In the genomic region with DNA sequence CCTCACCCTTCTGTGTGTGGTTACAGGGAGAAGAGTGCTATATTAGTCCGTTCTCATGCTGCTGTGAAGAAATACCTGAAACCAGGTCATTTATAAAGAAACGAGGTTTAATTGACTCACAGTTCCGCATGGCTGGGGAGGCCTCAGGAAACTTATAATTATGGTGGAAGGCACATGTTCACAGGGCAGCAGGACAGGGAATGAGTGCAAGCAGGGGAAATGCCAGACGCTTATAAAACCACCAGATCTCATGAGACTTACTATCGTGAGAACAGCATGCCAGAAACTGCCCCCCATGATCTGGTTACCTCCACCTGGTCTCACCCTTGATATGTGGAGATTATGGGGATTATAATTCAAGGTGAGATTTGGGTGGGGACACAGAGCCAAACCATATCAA, we compare ENCODE assay signal across 10 cellular contexts. TPM values are rescaled to one million over a fixed set of nuclear protein-coding genes. Genes with fewer than 3 reads are reported as not detected.
DNase-seq lines count a peak whose midpoint lies in the region; ATAC-seq and TF ChIP-seq lines count a peak whose summit lies in the region.
"Not testable (repeated sequence)": the region's sequence is repeated elsewhere in the genome, so short reads cannot be mapped to it uniquely, and the experiment has no call there.
"Had no signal": no experiment of that assay in that cellular context is flagged by ENCODE, and none has a peak within 500 bp of the region (broad histone marks: within the 10 kb centered on the region; RNA-seq: fewer than 3 reads in every experiment).

No MANE protein-coding gene starts in this region.

- H3K27me3 Mint-ChIP-seq in HFFc6 (ENCODE audit: insufficient read depth); activated T-cell treated with anti-CD3 and anti-CD28 coated beads, Interleukin-2, amount 50 U/mL, for 24 hours; stimulated activated memory B cell treated with anti-CD40 and anti-IgM and Interleukin-4, amounts not matched to agents 10 μg/mL and 1 μg/mL and 100 μg/mL, for 72 hours: not testable (repeated sequence)

- H3K4me3 ChIP-seq in BJ (ENCODE audit: low read depth, low read length), result peak overlapping the region; percentile 98
- H3K4me3 ChIP-seq in OCI-LY3 (ENCODE audit: low read length), result peak overlapping the region; percentile 91
- not testable (repeated sequence) for H3K4me3 ChIP-seq in colonic mucosa
- peak overlapping the region; percentile 60 for H3K4me3 ChIP-seq in cardiac muscle cell
- H3K4me3 ChIP-seq in muscle layer of colon (ENCODE audit: low read depth in 1 of 2, low read length in 2 of 2), result peak overlapping the region; percentile 71 to 86

- peak overlapping the region; percentile 89 for H3K27ac Mint-ChIP-seq in HFFc6
- H3K27ac Mint-ChIP-seq in activated T-cell treated with anti-CD3 and anti-CD28 coated beads, Interleukin-2, amount 50 U/mL, for 24 hours, result peak overlapping the region; percentile 84
- H3K27ac Mint-ChIP-seq in stimulated activated memory B cell treated with anti-CD40 and anti-IgM and Interleukin-4, amounts not matched to agents 10 μg/mL and 1 μg/mL and 100 μg/mL, for 72 hours, result peak overlapping the region; percentile 88

- H3K36me3 Mint-ChIP-seq in HFFc6 (ENCODE audit: low read depth); activated T-cell treated with anti-CD3 and anti-CD28 coated beads, Interleukin-2, amount 50 U/mL, for 24 hours (ENCODE audit: low read depth); stimulated activated memory B cell treated with anti-CD40 and anti-IgM and Interleukin-4, amounts not matched to agents 10 μg/mL and 1 μg/mL and 100 μg/mL, for 72 hours: not testable (repeated sequence)

- H3K27me3 ChIP-seq in BJ (ENCODE audit: control insufficient read depth, insufficient read depth, low read length); OCI-LY3 (ENCODE audit: low read depth, low read length); colonic mucosa; cardiac muscle cell; muscle layer of colon (ENCODE audit: control insufficient read depth in 1 of 2, insufficient read depth in 2 of 2, low read length in 2 of 2): not testable (repeated sequence)

- H3K4me1 ChIP-seq in OCI-LY3 (ENCODE audit: low read length) (peaks cover 33% of the 10 kb centered on the region), cardiac muscle cell (ENCODE audit: low read depth) (peaks cover 14% of the 10 kb centered on the region)
- H3K4me1 ChIP-seq in colonic mucosa; muscle layer of colon (ENCODE audit: insufficient read depth, low read length): not testable (repeated sequence)

- ATAC-seq in stimulated activated memory B cell treated with anti-CD40 and anti-IgM and Interleukin-4, amounts not matched to agents 10 μg/mL and 1 μg/mL and 100 μg/mL, for 72 hours, result not testable (repeated sequence)

- CTCF ChIA-PET in BJ (lab: Yijun Ruan, JAX), result interaction anchor here (1.0 kb wide), 1 partner anchor 28 kb away, joined by 3 read pairs; no protein-coding TSS in a partner anchor

- H3K27ac ChIP-seq in OCI-LY3 (ENCODE audit: low read length); colonic mucosa: not testable (repeated sequence)
- H3K27ac ChIP-seq in cardiac muscle cell (peak overlapping the region; percentile 94), muscle layer of colon (ENCODE audit: low read depth, low read length) (peak overlapping the region; percentile 55)

- H2AFZ ChIP-seq in OCI-LY3 (ENCODE audit: low read depth, low read length), result not testable (repeated sequence)

- H3K9ac ChIP-seq in OCI-LY3 (ENCODE audit: low read length), result peak overlapping the region; percentile 64; the same call in 1 of the 2 replicates
- peak overlapping the region; percentile 68 to 83 for H3K9ac ChIP-seq in colonic mucosa (ENCODE audit: low read depth in 2 of 2, low read length in 2 of 2)
- peak overlapping the region; percentile 79 for H3K9ac ChIP-seq in muscle layer of colon (ENCODE audit: low read length)

- intact Hi-C loops in colonic mucosa (cut with DNase I), result not testable (repeated sequence)

- not testable (repeated sequence) for H3K9me3 Mint-ChIP-seq in HFFc6; activated T-cell treated with anti-CD3 and anti-CD28 coated beads, Interleukin-2, amount 50 U/mL, for 24 hours; stimulated activated memory B cell treated with anti-CD40 and anti-IgM and Interleukin-4, amounts not matched to agents 10 μg/mL and 1 μg/mL and 100 μg/mL, for 72 hours

- H3K79me2 ChIP-seq in OCI-LY3 (ENCODE audit: low read length), result peaks cover 40% of the 10 kb centered on the region

- DNase-seq in BJ (ENCODE audit: low read depth); HFFc6; activated T-cell treated with anti-CD3 and anti-CD28 coated beads, Interleukin-2, amount 50 U/mL, for 24 hours; colonic mucosa; cardiac muscle cell (ENCODE audit: low read depth in 1 of 2, low spot score in 1 of 2): not testable (repeated sequence)

- TF ChIP-seq CTCF in BJ (IDR thresholded peaks at IDR 0.05; ENCODE audit: insufficient read depth, low read depth, low read length); HFFc6 (IDR thresholded peaks at IDR 0.05); OCI-LY3 (IDR thresholded peaks at IDR 0.05; ENCODE audit: low read depth, low read length); colonic mucosa (IDR thresholded peaks at IDR 0.05); cardiac muscle cell (IDR thresholded peaks at IDR 0.05; ENCODE audit: low read depth, low read length): not testable (repeated sequence)

- peaks cover 20% of the 10 kb centered on the region for H4K20me1 ChIP-seq in OCI-LY3 (ENCODE audit: insufficient read depth, low read length)

- H3K4me1 Mint-ChIP-seq in HFFc6 (ENCODE audit: low read depth), result peaks cover 14% of the 10 kb centered on the region
- peaks cover 22% of the 10 kb centered on the region for H3K4me1 Mint-ChIP-seq in activated T-cell treated with anti-CD3 and anti-CD28 coated beads, Interleukin-2, amount 50 U/mL, for 24 hours (ENCODE audit: low read depth)
- H3K4me1 Mint-ChIP-seq in stimulated activated memory B cell treated with anti-CD40 and anti-IgM and Interleukin-4, amounts not matched to agents 10 μg/mL and 1 μg/mL and 100 μg/mL, for 72 hours, result peaks cover 14% of the 10 kb centered on the region

- H3K36me3 ChIP-seq in BJ (ENCODE audit: control insufficient read depth, insufficient read depth, low read length); OCI-LY3 (replicated peaks; ENCODE audit: low read depth, low read length); colonic mucosa; cardiac muscle cell; muscle layer of colon (ENCODE audit: insufficient read depth, low read length): not testable (repeated sequence)

- POLR2A ChIA-PET in BJ (lab: Charles Lee), result interaction anchor here (0.6 kb wide), 1 partner anchor 78 kb away, joined by 3 read pairs; no protein-coding TSS in a partner anchor

- H3K9me3 ChIP-seq in OCI-LY3 (ENCODE audit: insufficient read depth, low read length); colonic mucosa; cardiac muscle cell (ENCODE audit: low read depth); muscle layer of colon (ENCODE audit: low read length): not testable (repeated sequence)

- H3K4me2 ChIP-seq in OCI-LY3 (ENCODE audit: low read length), result peak overlapping the region; percentile 80

- H3K4me3 Mint-ChIP-seq in HFFc6; activated T-cell treated with anti-CD3 and anti-CD28 coated beads, Interleukin-2, amount 50 U/mL, for 24 hours: not testable (repeated sequence)
- peak overlapping the region; percentile 91 for H3K4me3 Mint-ChIP-seq in stimulated activated memory B cell treated with anti-CD40 and anti-IgM and Interleukin-4, amounts not matched to agents 10 μg/mL and 1 μg/mL and 100 μg/mL, for 72 hours

RNA-seq across cellular contexts. Expression of gene NUP93, which starts 1.0 kb away (rescaled TPM):
- 51.8 and 61.2 TPM in 2 replicates for polyA plus RNA-seq in BJ (2011; rRNA removed)
- 61.7 and 67.0 TPM in 2 replicates for polyA minus RNA-seq in BJ (2011; rRNA and poly(A)+ RNA removed)
- 10 to 100 TPM; 58.6 to 84.0 (median 78.8) TPM for total RNA-seq in HFFc6 (2021; fragmentation: NEBNext Ultra II Directional; extraction: Animal tissue kit (Norgen Biotek cat#: 25700))
- 10 to 100 TPM; 33.0 to 79.2 TPM for total RNA-seq in colonic mucosa
- total RNA-seq in cardiac muscle cell, result 110 and 115 TPM in 2 replicates
- polyA plus RNA-seq in cardiac muscle cell, result 127 and 157 TPM in 2 replicates

RNA-seq across cellular contexts. Expression of gene MT1X, which starts 46.7 kb away (rescaled TPM):
- polyA plus RNA-seq in BJ (2011; rRNA removed) (55.5 and 60.2 TPM in 2 replicates), cardiac muscle cell (9.3 and 11.1 TPM in 2 replicates)
- 176 and 360 TPM in 2 replicates for polyA minus RNA-seq in BJ (2011; rRNA and poly(A)+ RNA removed)
- total RNA-seq in HFFc6 (2021; fragmentation: NEBNext Ultra II Directional; extraction: Animal tissue kit (Norgen Biotek cat#: 25700)), result 10 to 100 TPM; 28.0 to 38.7 (median 33.3) TPM
- total RNA-seq in colonic mucosa (100 to 1,000 TPM; 112 to 149 TPM), cardiac muscle cell (5.7 and 13.3 TPM in 2 replicates)

RNA-seq across cellular contexts. Expression of gene MT1H, which starts 59.3 kb away (rescaled TPM):
- polyA plus RNA-seq in BJ (2011; rRNA removed), result not detected in 2 replicates
- not detected in 2 replicates for polyA minus RNA-seq in BJ (2011; rRNA and poly(A)+ RNA removed)
- not detected for total RNA-seq in HFFc6 (2021; fragmentation: NEBNext Ultra II Directional; extraction: Animal tissue kit (Norgen Biotek cat#: 25700))
- total RNA-seq in colonic mucosa, result 100 to 1,000 TPM in 1 of 2 donors, 10 to 100 TPM in 1; 43.8 to 180 TPM
- not detected in 2 replicates for total RNA-seq in cardiac muscle cell
- polyA plus RNA-seq in cardiac muscle cell, result not detected in 2 replicates
- total RNA-seq: cerebellum, pulmonary artery endothelial cell had no signal

Comparison
In these comparisons a context has a peak if more than half of its experiments do, and no peak if none do; other contexts are left out.
1. RNA of gene MT1H, which starts 59.3 kb away (total RNA-seq): 43.8 to 180 TPM in colonic mucosa; not detected in HFFc6 and not detected in cardiac muscle cell; every median in the first group is over 10 times any median in the second.
2. Peak in every context shown above with its lines, with median percentiles within 50 percentile points of each other: H3K27ac Mint-ChIP-seq and H3K9ac ChIP-seq.